In the genomic region with DNA sequence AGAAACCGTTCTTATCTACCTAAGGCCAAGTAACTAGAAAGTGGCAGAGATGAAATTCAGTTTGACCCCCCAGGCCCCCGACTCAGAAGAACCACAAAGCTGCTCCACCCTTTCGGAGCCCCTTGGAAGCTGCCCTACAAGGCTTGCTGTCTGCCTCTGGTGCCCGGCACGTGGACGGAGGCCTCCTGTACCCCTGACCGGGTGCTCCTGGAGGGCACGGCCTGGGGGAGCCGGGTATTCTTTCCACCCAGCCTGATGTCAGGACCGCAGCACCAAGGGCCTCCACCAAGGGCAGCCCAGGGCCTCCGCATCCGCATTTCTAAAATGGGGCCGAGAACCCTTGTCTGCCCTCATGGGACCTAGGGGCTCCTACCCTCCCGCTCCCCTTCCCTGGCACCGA, we compare ENCODE assay signal across 34 cellular contexts.
"Had no signal": no experiment of that assay in that cellular context is flagged by ENCODE, and none has a peak within 500 bp of the region (broad histone marks: within the 10 kb centered on the region; RNA-seq: fewer than 3 reads in every experiment).

No MANE protein-coding gene starts in this region.

- DNase-seq: activated B cell treated with CpG ODN at 0.5 μM for 24 hours; activated CD4-positive, alpha-beta memory T cell treated with anti-CD3 and anti-CD28 coated beads for 36 hours; activated CD4-positive, alpha-beta T cell treated with anti-CD3 and anti-CD28 coated beads for 4 hours; activated CD4-positive, alpha-beta T cell treated with anti-CD3 and anti-CD28 coated beads, Interleukin-2, amount 10 ng/mL, durations not matched to agents 24 days and 14 days; activated CD4-positive, alpha-beta T cell treated with anti-CD3 and anti-CD28 coated beads, Interleukin-2, amount 50 U/mL, for 1 hour; activated CD4-positive, alpha-beta T cell treated with anti-CD3 and anti-CD28 coated beads, Interleukin-2, amount 50 U/mL, for 4 hours; activated CD4-positive, CD25-positive, alpha-beta regulatory T cell treated with anti-CD3 and anti-CD28 coated beads, Interleukin-2, amount 50 U/mL, for 72 hours; activated CD8-positive, alpha-beta memory T cell treated with anti-CD3 and anti-CD28 coated beads, Interleukin-2, amount 50 U/mL, for 4 hours; activated CD8-positive, alpha-beta T cell treated with anti-CD3 and anti-CD28 coated beads for 36 hours; activated effector memory CD4-positive, alpha-beta T cell treated with anti-CD3 and anti-CD28 coated beads, Interleukin-2, amount 50 U/mL, for 16 hours; activated gamma-delta T cell treated with Interleukin-2 at 50 U/mL for 16 hours; activated naive CD4-positive, alpha-beta T cell; activated naive CD4-positive, alpha-beta T cell treated with anti-CD3 and anti-CD28 coated beads for 36 hours; activated naive CD4-positive, alpha-beta T cell treated with anti-CD3 and anti-CD28 coated beads, Interleukin-2, amount 50 U/mL, for 16 hours; activated naive CD8-positive, alpha-beta T cell treated with anti-CD3 and anti-CD28 coated beads for 36 hours; activated T-cell treated with anti-CD3 and anti-CD28 coated beads for 4 hours; activated T-cell treated with anti-CD3 and anti-CD28 coated beads, Interleukin-2, amount 50 U/mL, for 1 hour; activated T-cell treated with anti-CD3 and anti-CD28 coated beads, Interleukin-2, amount 50 U/mL, for 4 hours; activated T-cell treated with anti-CD3 and anti-CD28 coated beads, Interleukin-2, amount 50 U/mL, for 72 hours; adrenal gland; amniotic stem cell; aorta; body of pancreas; brain microvascular endothelial cell; caudate nucleus; cerebellar nuclear complex; T-helper 2 cell; T-helper 9 cell had no signal

- H3K4me3 ChIP-seq: adrenal gland, body of pancreas, breast epithelium had no signal

- H3K27ac ChIP-seq: adrenal gland, body of pancreas, brain microvascular endothelial cell, VCaP had no signal

- H3K27me3 ChIP-seq: adrenal gland, body of pancreas, brain microvascular endothelial cell, breast epithelium had no signal

- ATAC-seq: activated CD8-positive, alpha-beta T cell treated with anti-CD3 and anti-CD28 coated beads for 36 hours; activated naive CD4-positive, alpha-beta T cell treated with anti-CD3 and anti-CD28 coated beads, Interleukin-2, amount 50 U/mL, for 72 hours; activated T-cell treated with anti-CD3 and anti-CD28 coated beads, Interleukin-2, amount 50 U/mL, for 4 hours; activated T-cell treated with anti-CD3 and anti-CD28 coated beads, Interleukin-2, amount 50 U/mL, for 72 hours; activated T-helper 17 cell treated with anti-CD3 and anti-CD28 coated beads, Interleukin-2, amount 50 U/mL, for 72 hours; body of pancreas had no signal

- H3K4me1 ChIP-seq: adrenal gland, body of pancreas, breast epithelium had no signal

- FAIRE-seq: astrocyte, TTC549 had no signal

- H3K9me3 ChIP-seq: adrenal gland, body of pancreas, breast epithelium had no signal
